1 cellular context compared by ENCODE assay signal in the genomic region with DNA sequence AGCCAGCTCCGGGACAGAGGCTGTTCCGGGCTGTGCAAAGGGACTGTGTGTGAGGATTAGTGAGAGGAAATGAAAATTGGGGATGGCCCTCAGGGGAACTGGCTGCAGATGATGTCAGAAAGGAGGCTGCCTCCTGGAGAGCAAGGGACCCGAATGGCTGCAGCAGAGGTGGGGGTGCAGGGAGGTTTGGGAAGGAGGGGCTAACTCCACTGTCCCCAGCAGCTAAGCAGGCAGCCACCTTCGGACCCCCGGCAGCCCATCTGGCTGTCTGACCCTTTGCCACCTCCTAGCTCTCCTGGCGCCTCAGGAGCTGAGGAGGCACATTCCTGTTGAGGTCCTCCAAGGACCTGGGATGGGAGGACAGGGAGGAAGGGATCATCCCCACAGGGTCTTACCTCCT.
TF ChIP-seq lines count a peak whose summit lies in the region.

No MANE protein-coding gene starts in this region.

TF ChIP-seq in K562, 482 proteins besides CTCF, POLR2A, EP300 and RAD21 (continued from another document):
- TF ChIP-seq MXI1 (IDR thresholded peaks at IDR 0.05; ENCODE audit: low read depth, low read length) = no peak
- TF ChIP-seq, protein P1, sequence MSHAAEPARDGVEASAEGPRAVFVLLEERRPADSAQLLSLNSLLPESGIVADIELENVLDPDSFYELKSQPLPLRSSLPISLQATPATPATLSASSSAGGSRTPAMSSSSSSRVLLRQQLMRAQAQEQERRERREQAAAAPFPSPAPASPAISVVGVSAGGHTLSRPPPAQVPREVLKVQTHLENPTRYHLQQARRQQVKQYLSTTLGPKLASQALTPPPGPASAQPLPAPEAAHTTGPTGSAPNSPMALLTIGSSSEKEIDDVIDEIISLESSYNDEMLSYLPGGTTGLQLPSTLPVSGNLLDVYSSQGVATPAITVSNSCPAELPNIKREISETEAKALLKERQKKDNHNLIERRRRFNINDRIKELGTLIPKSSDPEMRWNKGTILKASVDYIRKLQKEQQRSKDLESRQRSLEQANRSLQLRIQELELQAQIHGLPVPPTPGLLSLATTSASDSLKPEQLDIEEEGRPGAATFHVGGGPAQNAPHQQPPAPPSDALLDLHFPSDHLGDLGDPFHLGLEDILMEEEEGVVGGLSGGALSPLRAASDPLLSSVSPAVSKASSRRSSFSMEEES (CRISPR knock-in tag; IDR thresholded peaks at IDR 0.05) = no peak
- no peak for TF ChIP-seq HNRNPK (IDR thresholded peaks at IDR 0.05; ENCODE audit: low read depth, low read length, poor library complexity, severe bottlenecking)
- no peak for TF ChIP-seq PCBP2 (IDR thresholded peaks at IDR 0.05; ENCODE audit: low read depth, low read length, poor library complexity, severe bottlenecking)
